In the genomic region with DNA sequence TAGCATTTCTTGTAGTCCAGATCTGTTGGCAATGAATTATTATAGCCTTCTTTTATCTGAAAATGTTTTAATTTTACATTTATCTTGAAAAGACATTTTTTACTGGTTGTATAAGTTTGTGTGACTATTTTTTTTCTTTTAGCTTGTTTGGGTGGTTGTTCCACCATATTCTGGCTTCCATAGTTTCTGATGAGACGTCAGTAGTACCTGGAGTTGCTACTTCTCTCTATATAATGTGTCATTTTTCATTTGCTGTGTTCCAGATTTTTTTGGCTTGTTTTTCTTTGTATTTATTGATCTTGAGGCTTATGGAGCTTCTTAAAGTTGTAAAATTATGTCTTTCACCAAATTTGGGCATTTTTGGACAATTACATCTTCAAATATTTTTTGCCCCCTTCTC, we compare ENCODE assay signal across 2 cellular contexts.
TF ChIP-seq lines count a peak whose summit lies in the region.

No MANE protein-coding gene starts in this region.

TF ChIP-seq in HepG2, 621 proteins besides CTCF, POLR2A, EP300 and RAD21 (continued from another document):
- TF ChIP-seq, protein P1, sequence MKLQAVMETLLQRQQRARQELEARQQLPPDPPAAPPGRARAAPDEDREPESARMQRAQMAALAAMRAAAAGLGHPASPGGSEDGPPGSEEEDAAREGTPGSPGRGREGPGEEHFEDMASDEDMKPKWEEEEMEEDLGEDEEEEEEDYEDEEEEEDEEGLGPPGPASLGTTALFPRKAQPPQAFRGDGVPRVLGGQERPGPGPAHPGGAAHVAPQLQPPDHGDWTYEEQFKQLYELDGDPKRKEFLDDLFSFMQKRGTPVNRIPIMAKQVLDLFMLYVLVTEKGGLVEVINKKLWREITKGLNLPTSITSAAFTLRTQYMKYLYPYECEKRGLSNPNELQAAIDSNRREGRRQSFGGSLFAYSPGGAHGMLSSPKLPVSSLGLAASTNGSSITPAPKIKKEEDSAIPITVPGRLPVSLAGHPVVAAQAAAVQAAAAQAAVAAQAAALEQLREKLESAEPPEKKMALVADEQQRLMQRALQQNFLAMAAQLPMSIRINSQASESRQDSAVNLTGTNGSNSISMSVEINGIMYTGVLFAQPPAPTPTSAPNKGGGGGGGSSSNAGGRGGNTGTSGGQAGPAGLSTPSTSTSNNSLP (IDR thresholded peaks at IDR 0.05; ENCODE audit: low read depth, low read length), result no peak

TF ChIP-seq in WTC11, 78 proteins besides CTCF, POLR2A, EP300 and RAD21 (continued from another document):
- TF ChIP-seq, protein P2, sequence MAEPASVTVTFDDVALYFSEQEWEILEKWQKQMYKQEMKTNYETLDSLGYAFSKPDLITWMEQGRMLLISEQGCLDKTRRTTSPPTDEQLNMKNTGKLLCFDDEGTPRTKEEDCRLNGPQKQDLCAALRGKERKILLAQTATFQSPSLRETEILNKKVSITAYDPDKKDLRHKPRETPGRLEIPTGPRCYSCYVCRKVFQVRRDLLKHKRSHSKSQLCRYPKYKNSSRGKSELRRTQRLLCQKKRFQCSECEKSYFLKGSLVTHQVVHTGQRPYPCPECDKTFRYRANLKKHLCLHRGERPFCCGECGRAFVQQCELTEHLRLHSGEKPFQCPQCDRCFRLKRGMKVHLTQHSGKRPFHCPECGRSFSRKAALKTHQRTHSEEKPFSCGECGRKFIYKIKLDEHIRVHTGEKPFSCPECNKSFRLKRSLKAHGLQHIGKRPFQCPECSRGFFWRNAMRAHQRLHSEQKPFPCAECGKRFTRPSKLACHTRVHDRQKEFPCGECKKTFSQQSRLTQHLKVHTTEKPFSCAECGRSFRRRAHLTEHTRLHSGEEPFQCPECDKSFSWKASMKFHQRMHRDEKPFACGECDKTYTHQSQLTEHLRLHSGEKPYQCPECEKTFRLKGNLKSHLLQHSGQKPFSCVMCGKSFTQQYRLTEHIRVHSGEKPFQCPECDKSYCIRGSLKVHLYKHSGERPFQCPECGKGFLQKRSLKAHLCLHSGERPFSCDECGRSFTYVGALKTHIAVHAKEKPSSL (CRISPR knock-in tag; conservative IDR thresholded peaks at IDR 0.05), result no peak
